10 cellular contexts compared by ENCODE assay signal in the genomic region with DNA sequence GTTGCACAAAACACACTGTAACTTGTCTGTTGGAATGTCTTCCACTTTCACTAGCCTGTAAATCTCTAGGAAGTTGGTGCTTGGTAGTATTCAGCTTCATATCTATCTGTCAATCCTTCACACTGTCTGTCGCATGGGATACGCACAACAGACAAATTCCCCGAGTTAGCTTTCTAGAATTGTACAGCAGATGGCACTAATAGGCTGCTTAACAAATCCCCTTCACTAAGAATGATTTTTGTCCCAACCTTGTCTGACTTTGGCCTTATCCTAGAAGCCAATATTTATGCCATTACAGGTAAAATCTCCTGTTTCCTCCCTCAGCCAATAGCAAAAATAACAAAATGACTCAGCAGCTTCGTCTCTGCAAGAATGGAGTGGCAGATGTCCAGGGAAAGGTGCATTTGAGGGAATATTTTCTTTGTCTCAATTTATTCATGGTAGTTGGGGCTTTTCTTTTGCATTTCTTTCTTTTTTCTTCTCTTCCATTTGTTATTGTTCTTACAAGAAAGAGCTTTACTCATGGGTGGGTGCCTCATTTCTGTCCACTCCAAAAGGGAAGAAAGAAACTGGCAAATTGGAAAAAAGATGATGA. TPM values are rescaled to one million over a fixed set of nuclear protein-coding genes. Genes with fewer than 3 reads are reported as not detected.
DNase-seq lines count a peak whose midpoint lies in the region; ATAC-seq, FAIRE-seq and TF ChIP-seq lines count a peak whose summit lies in the region.
"Had no signal": no experiment of that assay in that cellular context is flagged by ENCODE, and none has a peak within 500 bp of the region (broad histone marks: within the 10 kb centered on the region; RNA-seq: fewer than 3 reads in every experiment).

No MANE protein-coding gene starts in this region.

- dilution Hi-C loops in keratinocyte (cut with MboI; ENCODE audit: extremely low pct_ligation_motif_present, low sequenced_read_pairs): no loop called here

- intact Hi-C loops in activated CD4-positive, alpha-beta T cell treated with anti-CD3 and anti-CD28 coated beads, Interleukin-2, amount 10 ng/mL, durations not matched to agents 24 days and 14 days (cut with micrococcal nuclease): no loop called here
- intact Hi-C loops in ascending aorta (cut with DNase I): loop anchor here (1.0 to 10.0 kb wide), 2 partner anchors 47 to 172 kb away; no protein-coding TSS in a partner anchor

- no peaks in the 10 kb centered on the region for H4K20me1 ChIP-seq in keratinocyte (ENCODE audit: control insufficient read depth, extremely low read depth, insufficient read depth, low read length)

- no peak for TF ChIP-seq POLR2A in upper lobe of left lung (IDR thresholded peaks at IDR 0.05)

- no peaks in the 10 kb centered on the region for H3K9me3 Mint-ChIP-seq in activated CD4-positive, alpha-beta T cell treated with anti-CD3 and anti-CD28 coated beads, Interleukin-2, amount 10 ng/mL, durations not matched to agents 24 days and 14 days
- H3K9me3 Mint-ChIP-seq: stimulated activated naive CD8-positive, alpha-beta T cell treated with anti-CD3 and anti-CD28 coated beads, Interleukin-15, Interleukin-2, amounts not matched to agents 100 ng/mL and 50 ng/mL, for 24 hours had no signal

- H3K4me3 Mint-ChIP-seq in activated CD4-positive, alpha-beta T cell treated with anti-CD3 and anti-CD28 coated beads, Interleukin-2, amount 10 ng/mL, durations not matched to agents 24 days and 14 days: peak overlapping the region; percentile 22
- H3K4me3 Mint-ChIP-seq: stimulated activated naive CD8-positive, alpha-beta T cell treated with anti-CD3 and anti-CD28 coated beads, Interleukin-15, Interleukin-2, amounts not matched to agents 100 ng/mL and 50 ng/mL, for 24 hours had no signal

- TF ChIP-seq CTCF in ascending aorta (IDR thresholded peaks at IDR 0.05) (peak; percentile 51 to 65 (median 56)), keratinocyte (optimal IDR thresholded peaks at IDR 0.05 in 1 of 3, IDR thresholded peaks at IDR 0.05 in 1 of 3, conservative IDR thresholded peaks at IDR 0.05 in 1 of 3; ENCODE audit: extremely low read depth in 1 of 3, insufficient read depth in 2 of 3, low read length in 3 of 3) (peak; percentile 22 to 52 (median 47)), upper lobe of left lung (IDR thresholded peaks at IDR 0.05) (peak in 4 of 6 experiments; percentile 17 to 57 (median 56))

- H3K27me3 ChIP-seq in ascending aorta (no peaks in the 10 kb centered on the region), keratinocyte (ENCODE audit: control insufficient read depth, extremely low read depth, insufficient read depth, low read length) (no peaks in the 10 kb centered on the region), upper lobe of left lung (no peaks in the 10 kb centered on the region)

- no peak overlapping the region for H3K27ac Mint-ChIP-seq in activated CD4-positive, alpha-beta T cell treated with anti-CD3 and anti-CD28 coated beads, Interleukin-2, amount 10 ng/mL, durations not matched to agents 24 days and 14 days
- H3K27ac Mint-ChIP-seq: stimulated activated naive CD8-positive, alpha-beta T cell treated with anti-CD3 and anti-CD28 coated beads, Interleukin-15, Interleukin-2, amounts not matched to agents 100 ng/mL and 50 ng/mL, for 24 hours had no signal

- ATAC-seq in upper lobe of left lung (ENCODE audit: low FRiP score in 2 of 2) (no peak), HG03378 (IDR thresholded peaks at IDR 0.05; ENCODE audit: unreplicated experiment) (no peak)

- no peaks in the 10 kb centered on the region for H3K27me3 Mint-ChIP-seq in activated CD4-positive, alpha-beta T cell treated with anti-CD3 and anti-CD28 coated beads, Interleukin-2, amount 10 ng/mL, durations not matched to agents 24 days and 14 days
- H3K27me3 Mint-ChIP-seq: stimulated activated naive CD8-positive, alpha-beta T cell treated with anti-CD3 and anti-CD28 coated beads, Interleukin-15, Interleukin-2, amounts not matched to agents 100 ng/mL and 50 ng/mL, for 24 hours had no signal

- H3K4me1 Mint-ChIP-seq in activated CD4-positive, alpha-beta T cell treated with anti-CD3 and anti-CD28 coated beads, Interleukin-2, amount 10 ng/mL, durations not matched to agents 24 days and 14 days: peaks cover 39% of the 10 kb centered on the region

- H3K79me2 ChIP-seq in keratinocyte (ENCODE audit: control insufficient read depth, insufficient read depth, low read length): peaks cover 26% of the 10 kb centered on the region

- H3K9me3 ChIP-seq in ascending aorta: no peaks in the 10 kb centered on the region
- H3K9me3 ChIP-seq in keratinocyte (ENCODE audit: control insufficient read depth, low read depth, low read length): no peaks in the 10 kb centered on the region
- H3K9me3 ChIP-seq in upper lobe of left lung: no peaks in the 10 kb centered on the region

- 17 to 24% methylated on average over 4 of the region's 4 CpGs for WGBS in upper lobe of left lung, 2 donors

- peak; percentile 71 for DNase-seq in activated CD4-positive, alpha-beta T cell treated with anti-CD3 and anti-CD28 coated beads, Interleukin-2, amount 10 ng/mL, durations not matched to agents 24 days and 14 days
- no peak for DNase-seq in activated CD4-positive, alpha-beta T cell treated with anti-CD3 and anti-CD28 coated beads for 1 hour
- DNase-seq in MV-4-11 (lab: John Stamatoyannopoulos, UW) (peak; percentile 27), ascending aorta (ENCODE audit: low spot score in 2 of 2) (no peak), keratinocyte (ENCODE audit: low read depth, low spot score) (no peak), upper lobe of left lung (no peak)
- DNase-seq in activated CD4-positive, CD25-positive, alpha-beta regulatory T cell treated with anti-CD3 and anti-CD28 coated beads, Interleukin-2, amount 50 U/mL, for 72 hours: no peak

- H3K27ac ChIP-seq in ascending aorta: no peak overlapping the region
- peak overlapping the region; percentile 4 for H3K27ac ChIP-seq in keratinocyte (ENCODE audit: control insufficient read depth, insufficient read depth, low read length)
- H3K27ac ChIP-seq in upper lobe of left lung: no peak overlapping the region

- no peak overlapping the region for H2AFZ ChIP-seq in keratinocyte (ENCODE audit: control insufficient read depth, low read length)

- peak; percentile 71 for FAIRE-seq in keratinocyte (lab: Jason Lieb, UNC)
- FAIRE-seq: GM18507 had no signal

- H3K36me3 ChIP-seq in ascending aorta (no peaks in the 10 kb centered on the region), keratinocyte (ENCODE audit: control insufficient read depth in 2 of 2, extremely low read depth in 1 of 2, insufficient read depth in 2 of 2, low read length in 2 of 2) (peaks cover 3% of the 10 kb centered on the region in 2 experiments), upper lobe of left lung (peaks cover 0 to 7% (median 0%) of the 10 kb centered on the region in 4 donors)

- H3K4me3 ChIP-seq in ascending aorta: no peak overlapping the region
- no peak overlapping the region for H3K4me3 ChIP-seq in keratinocyte (ENCODE audit: control insufficient read depth in 2 of 3, extremely low read depth in 1 of 3, insufficient read depth in 2 of 3, low read depth in 1 of 3, low read length in 3 of 3)
- H3K4me3 ChIP-seq in upper lobe of left lung: no peak overlapping the region

- peaks cover 6% of the 10 kb centered on the region for H3K36me3 Mint-ChIP-seq in activated CD4-positive, alpha-beta T cell treated with anti-CD3 and anti-CD28 coated beads, Interleukin-2, amount 10 ng/mL, durations not matched to agents 24 days and 14 days (ENCODE audit: low read depth)

- TF ChIP-seq EP300 in upper lobe of left lung (IDR thresholded peaks at IDR 0.05): no peak

- no peaks in the 10 kb centered on the region for H3K9me1 ChIP-seq in keratinocyte (ENCODE audit: control insufficient read depth, extremely low read depth, insufficient read depth, low read length)

- H3K4me2 ChIP-seq in keratinocyte (ENCODE audit: control insufficient read depth, extremely low read depth, insufficient read depth, low read depth, low read length): peak overlapping the region; percentile 1

- no peak overlapping the region for H3K9ac ChIP-seq in keratinocyte (ENCODE audit: control insufficient read depth, extremely low read depth, insufficient read depth, low read length)

- H3K4me1 ChIP-seq in ascending aorta (peaks cover 0 to 9% of the 10 kb centered on the region in 2 donors), keratinocyte (ENCODE audit: control insufficient read depth, extremely low read depth, insufficient read depth, low read length) (peaks cover 24% of the 10 kb centered on the region), upper lobe of left lung (peaks cover 7 to 19% (median 18%) of the 10 kb centered on the region in 4 donors)

RNA-seq across cellular contexts. Expression of a gene that starts 3.1 kb away (rescaled TPM):
- 30.4 and 31.9 TPM in 2 replicates for total RNA-seq in activated CD4-positive, alpha-beta T cell treated with anti-CD3 and anti-CD28 coated beads, Interleukin-2, amount 10 ng/mL, durations not matched to agents 24 days and 14 days
- total RNA-seq in ascending aorta (not detected), upper lobe of left lung (10 to 100 TPM in 4 of 6 donors, 1 to 10 TPM in 2; 4.2 to 17.8 (median 11.2) TPM)
- polyA plus RNA-seq in keratinocyte: 33.4 to 35.3 TPM (median 33.6 TPM) in 3 replicates
- polyA plus RNA-seq in keratinocyte (2011; ENCODE audit: low read depth): 11.3 TPM
- 29.9 and 30.4 TPM in 2 replicates for polyA plus RNA-seq in keratinocyte (2011; cell fraction: cytosol; rRNA removed)
- polyA plus RNA-seq in keratinocyte (2011; cell fraction: nucleus; rRNA removed): 18.6 and 19.8 TPM in 2 replicates
- polyA plus RNA-seq in keratinocyte (2012; ENCODE audit: low replicate concordance): 24.9 and 27.4 TPM in 2 replicates
- polyA minus RNA-seq in keratinocyte: 4.9 to 19.1 TPM (median 8.4 TPM) in 3 replicates
- 10.2 TPM for polyA minus RNA-seq in keratinocyte (2011; cell fraction: cytosol; rRNA and poly(A)+ RNA removed)
- 3.6 and 6.1 TPM in 2 replicates for polyA minus RNA-seq in keratinocyte (2011; cell fraction: nucleus; rRNA and poly(A)+ RNA removed)

RNA-seq across cellular contexts. Expression of a gene that starts 3.4 kb away (rescaled TPM):
- total RNA-seq in activated CD4-positive, alpha-beta T cell treated with anti-CD3 and anti-CD28 coated beads, Interleukin-2, amount 10 ng/mL, durations not matched to agents 24 days and 14 days: 5.9 and 6.2 TPM in 2 replicates
- total RNA-seq in ascending aorta (0.21 TPM), upper lobe of left lung (1 to 10 TPM in 5 of 6 donors, under 1 TPM in 1; 0.72 to 3.2 (median 1.6) TPM)
- 1.1 to 1.8 TPM (median 1.5 TPM) in 3 replicates for polyA plus RNA-seq in keratinocyte
- polyA plus RNA-seq in keratinocyte (2011; ENCODE audit: low read depth): 0.06 TPM
- 0.64 and 0.72 TPM in 2 replicates for polyA plus RNA-seq in keratinocyte (2011; cell fraction: cytosol; rRNA removed)
- polyA plus RNA-seq in keratinocyte (2011; cell fraction: nucleus; rRNA removed): 1.6 and 1.7 TPM in 2 replicates
- polyA plus RNA-seq in keratinocyte (2012; ENCODE audit: low replicate concordance): 0.31 and 1.2 TPM in 2 replicates
- 2.3 to 5.1 TPM (median 3.4 TPM) in 3 replicates for polyA minus RNA-seq in keratinocyte
- 1.7 TPM for polyA minus RNA-seq in keratinocyte (2011; cell fraction: cytosol; rRNA and poly(A)+ RNA removed)
- 1.7 and 3.0 TPM in 2 replicates for polyA minus RNA-seq in keratinocyte (2011; cell fraction: nucleus; rRNA and poly(A)+ RNA removed)

RNA-seq across cellular contexts. Expression of a gene that starts 44.2 kb away (rescaled TPM):
- total RNA-seq in activated CD4-positive, alpha-beta T cell treated with anti-CD3 and anti-CD28 coated beads, Interleukin-2, amount 10 ng/mL, durations not matched to agents 24 days and 14 days: 1.4 TPM in 2 replicates
- total RNA-seq in ascending aorta (11.0 TPM), upper lobe of left lung (10 to 100 TPM in 2 of 6 donors, 1 to 10 TPM in 4; 2.1 to 11.6 (median 7.4) TPM)
- polyA plus RNA-seq in keratinocyte: 3.1 to 4.6 TPM (median 3.7 TPM) in 3 replicates
- polyA plus RNA-seq in keratinocyte (2011; ENCODE audit: low read depth): 1.3 TPM
- 2.7 and 3.1 TPM in 2 replicates for polyA plus RNA-seq in keratinocyte (2011; cell fraction: cytosol; rRNA removed)
- 15.8 and 16.1 TPM in 2 replicates for polyA plus RNA-seq in keratinocyte (2011; cell fraction: nucleus; rRNA removed)
- polyA plus RNA-seq in keratinocyte (2012; ENCODE audit: low replicate concordance): 2.7 and 10.1 TPM in 2 replicates
- 5.4 to 10.7 TPM (median 5.5 TPM) in 3 replicates for polyA minus RNA-seq in keratinocyte
- polyA minus RNA-seq in keratinocyte (2011; cell fraction: cytosol; rRNA and poly(A)+ RNA removed): 6.9 TPM
- 19.2 and 26.1 TPM in 2 replicates for polyA minus RNA-seq in keratinocyte (2011; cell fraction: nucleus; rRNA and poly(A)+ RNA removed)

Comparison
In these comparisons a context has a peak if more than half of its experiments do, and no peak if none do; other contexts are left out.
1. DNase-seq: peak in activated CD4-positive, alpha-beta T cell treated with anti-CD3 and anti-CD28 coated beads, Interleukin-2, amount 10 ng/mL, durations not matched to agents 24 days and 14 days (single experiment) and MV-4-11 (single experiment); none in activated CD4-positive, alpha-beta T cell treated with anti-CD3 and anti-CD28 coated beads for 1 hour (single experiment), ascending aorta (0 of 2), keratinocyte (single experiment), upper lobe of left lung (0 of 2) and activated CD4-positive, CD25-positive, alpha-beta regulatory T cell treated with anti-CD3 and anti-CD28 coated beads, Interleukin-2, amount 50 U/mL, for 72 hours (single experiment).
2. Peak in every context shown above with its lines, with median percentiles within 50 percentile points of each other: CTCF ChIP-seq.